ENCODE assay signal across 1 cellular context in genomic region chr17:48023408-48024148, GRCh38.
TF ChIP-seq lines count a peak whose summit lies in the region.

No MANE protein-coding gene starts in this region.

TF ChIP-seq in HEK293, 187 proteins besides CTCF, POLR2A, EP300 and RAD21 (continued from another document and continues in another):
- no peak for TF ChIP-seq ZNF518A (tag by site-specific recombination; conservative IDR thresholded peaks at IDR 0.05; ENCODE audit: low read depth)
- peak; percentile 33 for TF ChIP-seq ZBTB11 (tag by site-specific recombination; conservative IDR thresholded peaks at IDR 0.05; ENCODE audit: low read depth)
- no peak for TF ChIP-seq ZNF549 (tag by site-specific recombination; IDR thresholded peaks at IDR 0.05)
- TF ChIP-seq ZEB2 (tag by site-specific recombination; IDR thresholded peaks at IDR 0.05): peak; percentile 46; the same call in 1 of the 2 replicates
- no peak for TF ChIP-seq ZNF558 (tag by site-specific recombination; IDR thresholded peaks at IDR 0.05)
- TF ChIP-seq PRDM1 (tag by site-specific recombination; IDR thresholded peaks at IDR 0.05): no peak
- no peak for TF ChIP-seq ZNF548 (tag by site-specific recombination; IDR thresholded peaks at IDR 0.05)
- TF ChIP-seq ZNF221 (tag by site-specific recombination; IDR thresholded peaks at IDR 0.05; ENCODE audit: borderline replicate concordance): no peak
- TF ChIP-seq ZBTB26 (tag by site-specific recombination; optimal IDR thresholded peaks at IDR 0.05): peak; percentile 76
- no peak for TF ChIP-seq PRDM2 (tag by site-specific recombination; IDR thresholded peaks at IDR 0.05; ENCODE audit: borderline replicate concordance)
- no peak for TF ChIP-seq ZNF184 (tag by site-specific recombination; IDR thresholded peaks at IDR 0.05)
- no peak for TF ChIP-seq ELK4 (IDR thresholded peaks at IDR 0.05; ENCODE audit: borderline replicate concordance, low read depth, low read length)
- TF ChIP-seq ZBTB48 (tag by site-specific recombination; IDR thresholded peaks at IDR 0.05): peak; percentile 62
- no peak; the same call in 1 of the 2 replicates for TF ChIP-seq YY1 (tag by site-specific recombination; IDR thresholded peaks at IDR 0.05)
- no peak for TF ChIP-seq ZNF311 (tag by site-specific recombination; IDR thresholded peaks at IDR 0.05; ENCODE audit: borderline replicate concordance)
- 0 out of 2 replicates have a peak, but pooled peaks have one; percentile 20 for TF ChIP-seq ZNF18 (tag by site-specific recombination; IDR thresholded peaks at IDR 0.05)
- TF ChIP-seq ZFP41 (tag by site-specific recombination; IDR thresholded peaks at IDR 0.05; ENCODE audit: borderline replicate concordance): no peak
- TF ChIP-seq SCRT2 (tag by site-specific recombination; IDR thresholded peaks at IDR 0.05): peak; percentile 89
- peak; percentile 83 for TF ChIP-seq KLF10 (tag by site-specific recombination; IDR thresholded peaks at IDR 0.05)
- no peak for TF ChIP-seq ZBTB44 (tag by site-specific recombination; IDR thresholded peaks at IDR 0.05)
- no peak for TF ChIP-seq ZNF521 (tag by site-specific recombination; IDR thresholded peaks at IDR 0.05)
- no peak for TF ChIP-seq ZNF175 (tag by site-specific recombination; IDR thresholded peaks at IDR 0.05)
- TF ChIP-seq ZNF426 (tag by site-specific recombination; IDR thresholded peaks at IDR 0.05): no peak
- TF ChIP-seq ZNF114 (tag by site-specific recombination; IDR thresholded peaks at IDR 0.05): no peak
- peak; percentile 21 for TF ChIP-seq EGR2 (tag by site-specific recombination; IDR thresholded peaks at IDR 0.05; ENCODE audit: low read depth)
- no peak for TF ChIP-seq REPIN1 (tag by site-specific recombination; IDR thresholded peaks at IDR 0.05; ENCODE audit: low read depth)
- TF ChIP-seq PRDM4 (tag by site-specific recombination; IDR thresholded peaks at IDR 0.05): no peak
- peak; percentile 90 for TF ChIP-seq GLIS2 (tag by site-specific recombination; IDR thresholded peaks at IDR 0.05)
- no peak for TF ChIP-seq ZNF37A (tag by site-specific recombination; IDR thresholded peaks at IDR 0.05)
- TF ChIP-seq ZXDB (tag by site-specific recombination; IDR thresholded peaks at IDR 0.05): peak; percentile 59
- TF ChIP-seq ZNF777 (tag by site-specific recombination; IDR thresholded peaks at IDR 0.05; ENCODE audit: borderline replicate concordance): peak; percentile 79; the same call in 1 of the 2 replicates
- no peak for TF ChIP-seq ZNF121 (tag by site-specific recombination; IDR thresholded peaks at IDR 0.05)
- no peak for TF ChIP-seq ZNF354C (tag by site-specific recombination; IDR thresholded peaks at IDR 0.05; ENCODE audit: borderline replicate concordance, low read depth)
